In the genomic region with DNA sequence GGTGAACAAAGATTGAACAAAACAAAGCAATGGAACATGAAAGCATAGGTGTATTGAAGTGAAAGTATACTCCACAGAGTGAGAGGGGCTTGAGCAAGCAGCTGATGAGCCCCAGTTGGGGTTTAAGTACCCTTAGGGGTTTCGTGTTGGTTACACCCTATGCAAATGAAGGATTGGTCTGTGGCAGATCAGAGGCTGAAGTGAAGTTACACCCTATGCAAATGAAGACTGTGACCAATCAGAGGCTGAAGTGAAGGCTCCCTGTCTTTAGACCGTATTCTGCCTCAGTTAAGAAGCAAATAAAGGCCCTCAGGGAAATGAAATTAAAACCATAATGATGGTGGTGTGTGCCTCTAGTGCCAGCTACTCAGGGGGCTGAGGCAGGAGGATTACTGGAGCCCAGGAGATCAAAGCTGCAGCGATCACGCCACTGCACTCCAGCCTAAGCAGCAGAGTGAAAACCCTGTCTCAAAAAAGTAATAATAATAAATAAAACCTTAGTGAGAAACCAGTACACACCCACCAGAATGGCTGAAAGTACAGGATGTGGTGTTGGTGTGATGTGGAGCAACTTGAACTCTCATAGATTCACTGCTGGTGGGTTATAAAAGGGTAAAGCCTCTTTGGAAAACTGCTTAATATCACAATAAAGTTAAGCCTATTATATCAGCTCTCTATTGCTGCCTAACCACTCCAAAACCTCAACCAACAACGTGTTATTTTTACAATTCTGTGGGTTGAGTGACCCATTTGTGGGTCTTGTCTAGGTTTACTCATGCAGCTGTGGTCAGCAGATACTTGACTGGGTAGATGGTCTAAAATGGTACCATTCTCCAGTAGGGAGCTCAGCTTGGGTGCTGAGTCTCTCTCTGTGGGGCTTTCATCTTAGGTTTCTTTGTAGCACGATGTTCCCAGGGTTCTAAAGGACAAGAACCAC, we compare ENCODE assay signal across 16 cellular contexts. TPM values are rescaled to one million over a fixed set of nuclear protein-coding genes. Genes with fewer than 3 reads are reported as not detected.
DNase-seq lines count a peak whose midpoint lies in the region; ATAC-seq lines count a peak whose summit lies in the region.
"Had no signal": no experiment of that assay in that cellular context is flagged by ENCODE, and none has a peak within 500 bp of the region (broad histone marks: within the 10 kb centered on the region; RNA-seq: fewer than 3 reads in every experiment).

No MANE protein-coding gene starts in this region.

- peaks cover 10% of the 10 kb centered on the region for H3K4me1 ChIP-seq in effector memory CD4-positive, alpha-beta T cell (ENCODE audit: control insufficient read depth, insufficient read depth, low read length, poor library complexity, severe bottlenecking)
- no peaks in the 10 kb centered on the region for H3K4me1 ChIP-seq in SJCRH30

- peak overlapping the region; percentile 64 for H3K27ac Mint-ChIP-seq in activated naive CD4-positive, alpha-beta T cell treated with anti-CD3 and anti-CD28 coated beads, Interleukin-2, amount 10 ng/mL, durations not matched to agents 7 days and 5 days
- H3K27ac Mint-ChIP-seq in T-helper 17 cell, result peak overlapping the region; percentile 35
- H3K27ac Mint-ChIP-seq: endodermal cell had no signal

- H3K4me3 ChIP-seq in effector memory CD4-positive, alpha-beta T cell (ENCODE audit: insufficient read depth, low read depth, low read length, poor library complexity, severe bottlenecking), result peak overlapping the region; percentile 6
- H3K4me3 ChIP-seq in SJCRH30 (no peak overlapping the region), MG63 (no peak overlapping the region)

- H3K36me3 Mint-ChIP-seq in activated naive CD4-positive, alpha-beta T cell treated with anti-CD3 and anti-CD28 coated beads, Interleukin-2, amount 10 ng/mL, durations not matched to agents 7 days and 5 days, result peaks cover 68% of the 10 kb centered on the region
- peaks cover 7% of the 10 kb centered on the region for H3K36me3 Mint-ChIP-seq in T-helper 17 cell (ENCODE audit: low read depth)

- no peak for DNase-seq in activated naive CD4-positive, alpha-beta T cell treated with anti-CD3 and anti-CD28 coated beads, Interleukin-2, amount 10 ng/mL, durations not matched to agents 7 days and 5 days
- no peak for DNase-seq in activated naive CD4-positive, alpha-beta T cell (lab: John Stamatoyannopoulos, UW)
- DNase-seq in T-helper 17 cell, result no peak
- no peak for DNase-seq in effector memory CD4-positive, alpha-beta T cell
- peak; percentile 20 for DNase-seq in stromal cell of bone marrow (ENCODE audit: low read depth)
- no peak for DNase-seq in DMS79 (lab: John Stamatoyannopoulos, UW)
- DNase-seq in SJCRH30, result no peak
- DNase-seq in MG63, result no peak
- DNase-seq: activated CD4-positive, CD25-positive, alpha-beta regulatory T cell treated with anti-CD3 and anti-CD28 coated beads, Interleukin-2, amount 50 U/mL, for 72 hours; activated effector memory CD4-positive, alpha-beta T cell treated with Interleukin-2 at 50 U/mL for 16 hours; DMS 273 treated with DMSO at 0.1 percent for 48 hours; endodermal cell; foreskin fibroblast; KG1; occipital lobe had no signal

- H3K27me3 Mint-ChIP-seq in activated naive CD4-positive, alpha-beta T cell treated with anti-CD3 and anti-CD28 coated beads, Interleukin-2, amount 10 ng/mL, durations not matched to agents 7 days and 5 days, result no peaks in the 10 kb centered on the region
- no peaks in the 10 kb centered on the region for H3K27me3 Mint-ChIP-seq in T-helper 17 cell

- H3K9me3 Mint-ChIP-seq in activated naive CD4-positive, alpha-beta T cell treated with anti-CD3 and anti-CD28 coated beads, Interleukin-2, amount 10 ng/mL, durations not matched to agents 7 days and 5 days, result peaks cover 5% of the 10 kb centered on the region

- H3K27ac ChIP-seq in effector memory CD4-positive, alpha-beta T cell (ENCODE audit: insufficient read depth, low read length, poor library complexity, severe bottlenecking), result no peak overlapping the region
- H3K27ac ChIP-seq in SJCRH30, result no peak overlapping the region

- no peak overlapping the region for H3K4me3 Mint-ChIP-seq in activated naive CD4-positive, alpha-beta T cell treated with anti-CD3 and anti-CD28 coated beads, Interleukin-2, amount 10 ng/mL, durations not matched to agents 7 days and 5 days
- H3K4me3 Mint-ChIP-seq in T-helper 17 cell, result peak overlapping the region; percentile 76
- H3K4me3 Mint-ChIP-seq: endodermal cell had no signal

- H3K27me3 ChIP-seq in effector memory CD4-positive, alpha-beta T cell (replicated peaks; ENCODE audit: control insufficient read depth, insufficient read depth, low read length, poor library complexity, severe bottlenecking), result no peaks in the 10 kb centered on the region
- H3K27me3 ChIP-seq in SJCRH30, result no peaks in the 10 kb centered on the region
- H3K27me3 ChIP-seq in MG63, result no peaks in the 10 kb centered on the region

- peaks cover 38% of the 10 kb centered on the region for H3K4me1 Mint-ChIP-seq in activated naive CD4-positive, alpha-beta T cell treated with anti-CD3 and anti-CD28 coated beads, Interleukin-2, amount 10 ng/mL, durations not matched to agents 7 days and 5 days
- peaks cover 19% of the 10 kb centered on the region for H3K4me1 Mint-ChIP-seq in T-helper 17 cell
- H3K4me1 Mint-ChIP-seq: endodermal cell had no signal

- peaks cover 15% of the 10 kb centered on the region for H3K36me3 ChIP-seq in effector memory CD4-positive, alpha-beta T cell (ENCODE audit: control insufficient read depth, insufficient read depth, low read length)
- H3K36me3 ChIP-seq in SJCRH30, result peaks cover 72% of the 10 kb centered on the region
- peaks cover 78% of the 10 kb centered on the region for H3K36me3 ChIP-seq in MG63

- CTCF ChIA-PET in activated naive CD4-positive, alpha-beta T cell treated with anti-CD3 and anti-CD28 coated beads, Interleukin-2, amount 10 ng/mL, durations not matched to agents 7 days and 5 days (lab: Charles Lee), result interaction anchor here (1.4 kb wide), 1 partner anchor 73 kb away, joined by 3 read pairs; no protein-coding TSS in a partner anchor

- H3K9me3 ChIP-seq in T-helper 17 cell (ENCODE audit: control insufficient read depth, low read length, poor library complexity, severe bottlenecking) (no peaks in the 10 kb centered on the region), SJCRH30 (replicated peaks) (no peaks in the 10 kb centered on the region), MG63 (no peaks in the 10 kb centered on the region)
- no peaks in the 10 kb centered on the region for H3K9me3 ChIP-seq in effector memory CD4-positive, alpha-beta T cell (ENCODE audit: control insufficient read depth, low read length)

- peak; percentile 61 for ATAC-seq in T-helper 17 cell
- ATAC-seq: HCT116 had no signal

RNA-seq across cellular contexts. Expression of gene UPF3A, which starts 12.8 kb away (rescaled TPM):
- total RNA-seq in T-helper 17 cell, result 10 to 100 TPM; 33.2 to 52.4 TPM
- 32.0 and 34.1 TPM in 2 replicates for total RNA-seq in SJCRH30 (2014; rRNA removed; shearing (Covaris generic))
- total RNA-seq in MG63 (2014; rRNA removed; shearing (Covaris generic); ENCODE audit: low replicate concordance), result 15.4 and 18.1 TPM in 2 replicates

RNA-seq across cellular contexts. Expression of gene CDC16, which starts 33.9 kb away (rescaled TPM):
- 10 to 100 TPM; 47.8 to 69.3 TPM for total RNA-seq in T-helper 17 cell
- 26.3 and 29.9 TPM in 2 replicates for total RNA-seq in SJCRH30 (2014; rRNA removed; shearing (Covaris generic))
- 71.6 and 76.6 TPM in 2 replicates for total RNA-seq in MG63 (2014; rRNA removed; shearing (Covaris generic); ENCODE audit: low replicate concordance)

RNA-seq across cellular contexts. Expression of gene CHAMP1, which starts 45.7 kb away (rescaled TPM):
- total RNA-seq in T-helper 17 cell, result 10 to 100 TPM; 10.2 to 12.1 TPM
- 21.4 and 23.4 TPM in 2 replicates for total RNA-seq in SJCRH30 (2014; rRNA removed; shearing (Covaris generic))
- total RNA-seq in MG63 (2014; rRNA removed; shearing (Covaris generic); ENCODE audit: low replicate concordance), result 5.0 and 20.2 TPM in 2 replicates
